ENCODE assay signal across 1 cellular context in the genomic region with DNA sequence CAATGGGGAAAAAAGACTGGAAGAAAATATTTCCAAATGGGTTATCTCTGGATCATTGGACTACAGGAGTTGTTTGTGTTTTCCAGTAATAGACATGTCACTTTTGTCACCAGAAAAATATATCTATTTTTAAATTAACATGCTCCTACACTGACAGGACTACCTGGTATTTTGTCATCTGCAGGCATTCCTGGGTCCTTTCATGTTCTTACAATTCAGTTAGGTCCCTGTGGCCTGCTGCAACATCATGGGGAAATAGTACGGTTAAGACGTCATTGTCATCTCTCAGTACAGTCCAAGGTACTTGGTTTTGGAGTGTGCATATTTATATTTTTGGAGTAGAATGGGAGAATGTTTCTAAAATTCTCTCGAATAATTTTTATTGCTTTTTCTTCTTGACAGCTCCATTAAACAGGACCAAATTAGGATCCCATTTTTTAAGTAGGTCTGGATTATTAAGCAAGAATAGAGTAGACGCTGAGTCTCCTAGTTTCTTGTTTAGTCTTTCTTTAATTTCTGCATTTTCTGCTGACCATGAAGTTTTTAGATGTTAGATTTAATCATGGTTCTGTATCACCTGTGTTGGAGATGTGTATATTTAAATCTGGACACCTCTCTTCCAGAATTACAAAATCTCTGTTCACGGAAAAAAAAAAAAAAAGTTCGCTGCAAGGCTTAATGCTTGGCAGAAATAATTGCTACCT.
TF ChIP-seq lines count a peak whose summit lies in the region.

No MANE protein-coding gene starts in this region.

TF ChIP-seq in GM12878, 131 proteins besides CTCF, POLR2A, EP300 and RAD21:
- TF ChIP-seq NR2C1 (IDR thresholded peaks at IDR 0.05) = no peak
- TF ChIP-seq, protein P1, sequence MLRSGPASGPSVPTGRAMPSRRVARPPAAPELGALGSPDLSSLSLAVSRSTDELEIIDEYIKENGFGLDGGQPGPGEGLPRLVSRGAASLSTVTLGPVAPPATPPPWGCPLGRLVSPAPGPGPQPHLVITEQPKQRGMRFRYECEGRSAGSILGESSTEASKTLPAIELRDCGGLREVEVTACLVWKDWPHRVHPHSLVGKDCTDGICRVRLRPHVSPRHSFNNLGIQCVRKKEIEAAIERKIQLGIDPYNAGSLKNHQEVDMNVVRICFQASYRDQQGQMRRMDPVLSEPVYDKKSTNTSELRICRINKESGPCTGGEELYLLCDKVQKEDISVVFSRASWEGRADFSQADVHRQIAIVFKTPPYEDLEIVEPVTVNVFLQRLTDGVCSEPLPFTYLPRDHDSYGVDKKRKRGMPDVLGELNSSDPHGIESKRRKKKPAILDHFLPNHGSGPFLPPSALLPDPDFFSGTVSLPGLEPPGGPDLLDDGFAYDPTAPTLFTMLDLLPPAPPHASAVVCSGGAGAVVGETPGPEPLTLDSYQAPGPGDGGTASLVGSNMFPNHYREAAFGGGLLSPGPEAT (IDR thresholded peaks at IDR 0.05; ENCODE audit: low read depth) = no peak
- TF ChIP-seq FOXK2 (IDR thresholded peaks at IDR 0.05) = no peak
- TF ChIP-seq CHD2 (IDR thresholded peaks at IDR 0.05; ENCODE audit: borderline replicate concordance, low read depth, low read length) = no peak
- no peak for TF ChIP-seq YBX1 (IDR thresholded peaks at IDR 0.05)
- no peak for TF ChIP-seq ASH2L (IDR thresholded peaks at IDR 0.05; ENCODE audit: borderline replicate concordance, low read depth)
- no peak for TF ChIP-seq SUPT20H (IDR thresholded peaks at IDR 0.05; ENCODE audit: borderline replicate concordance, control insufficient read depth, low read depth, low read length)
- TF ChIP-seq CREB1 (IDR thresholded peaks at IDR 0.05; ENCODE audit: low read depth) = no peak
- TF ChIP-seq GATAD2B (conservative IDR thresholded peaks at IDR 0.05; ENCODE audit: low read depth) = no peak
- TF ChIP-seq, protein P2, sequence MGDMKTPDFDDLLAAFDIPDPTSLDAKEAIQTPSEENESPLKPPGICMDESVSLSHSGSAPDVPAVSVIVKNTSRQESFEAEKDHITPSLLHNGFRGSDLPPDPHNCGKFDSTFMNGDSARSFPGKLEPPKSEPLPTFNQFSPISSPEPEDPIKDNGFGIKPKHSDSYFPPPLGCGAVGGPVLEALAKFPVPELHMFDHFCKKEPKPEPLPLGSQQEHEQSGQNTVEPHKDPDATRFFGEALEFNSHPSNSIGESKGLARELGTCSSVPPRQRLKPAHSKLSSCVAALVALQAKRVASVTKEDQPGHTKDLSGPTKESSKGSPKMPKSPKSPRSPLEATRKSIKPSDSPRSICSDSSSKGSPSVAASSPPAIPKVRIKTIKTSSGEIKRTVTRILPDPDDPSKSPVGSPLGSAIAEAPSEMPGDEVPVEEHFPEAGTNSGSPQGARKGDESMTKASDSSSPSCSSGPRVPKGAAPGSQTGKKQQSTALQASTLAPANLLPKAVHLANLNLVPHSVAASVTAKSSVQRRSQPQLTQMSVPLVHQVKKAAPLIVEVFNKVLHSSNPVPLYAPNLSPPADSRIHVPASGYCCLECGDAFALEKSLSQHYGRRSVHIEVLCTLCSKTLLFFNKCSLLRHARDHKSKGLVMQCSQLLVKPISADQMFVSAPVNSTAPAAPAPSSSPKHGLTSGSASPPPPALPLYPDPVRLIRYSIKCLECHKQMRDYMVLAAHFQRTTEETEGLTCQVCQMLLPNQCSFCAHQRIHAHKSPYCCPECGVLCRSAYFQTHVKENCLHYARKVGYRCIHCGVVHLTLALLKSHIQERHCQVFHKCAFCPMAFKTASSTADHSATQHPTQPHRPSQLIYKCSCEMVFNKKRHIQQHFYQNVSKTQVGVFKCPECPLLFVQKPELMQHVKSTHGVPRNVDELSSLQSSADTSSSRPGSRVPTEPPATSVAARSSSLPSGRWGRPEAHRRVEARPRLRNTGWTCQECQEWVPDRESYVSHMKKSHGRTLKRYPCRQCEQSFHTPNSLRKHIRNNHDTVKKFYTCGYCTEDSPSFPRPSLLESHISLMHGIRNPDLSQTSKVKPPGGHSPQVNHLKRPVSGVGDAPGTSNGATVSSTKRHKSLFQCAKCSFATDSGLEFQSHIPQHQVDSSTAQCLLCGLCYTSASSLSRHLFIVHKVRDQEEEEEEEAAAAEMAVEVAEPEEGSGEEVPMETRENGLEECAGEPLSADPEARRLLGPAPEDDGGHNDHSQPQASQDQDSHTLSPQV (IDR thresholded peaks at IDR 0.05) = no peak
- no peak for TF ChIP-seq IKZF1 (conservative IDR thresholded peaks at IDR 0.05)
